8 cellular contexts compared by ENCODE assay signal in the genomic region with DNA sequence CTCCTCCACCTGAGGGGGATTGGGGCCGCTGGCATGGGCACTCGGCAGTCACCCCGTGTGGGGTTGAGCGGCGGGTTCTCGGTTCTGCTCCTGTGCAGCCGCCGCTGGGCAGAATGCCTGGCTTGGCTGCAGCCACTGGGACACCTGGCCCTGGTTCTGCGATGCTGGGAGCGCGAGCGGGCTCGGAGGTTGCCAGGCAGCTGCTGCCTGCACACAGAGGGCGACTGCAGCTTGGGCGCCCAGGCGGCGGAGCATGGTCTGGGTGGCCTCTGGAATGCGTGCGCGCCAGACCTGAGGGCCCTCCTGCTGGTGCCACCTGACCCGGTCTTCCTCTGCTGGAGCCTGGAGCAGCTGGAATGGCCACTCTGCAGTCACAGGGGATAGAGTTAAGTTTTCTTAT.
A peak's percentile ranks its signal among the peaks of the same experiment; 100 is the strongest.
DNase-seq lines count a peak whose midpoint lies in the region; ATAC-seq and TF ChIP-seq lines count a peak whose summit lies in the region.
"Not testable (repeated sequence)": the region's sequence is repeated elsewhere in the genome, so short reads cannot be mapped to it uniquely, and the experiment has no call there.

No MANE protein-coding gene starts in this region.

- H3K9me3 Mint-ChIP-seq in activated naive CD4-positive, alpha-beta T cell treated with anti-CD3 and anti-CD28 coated beads for 36 hours; glutamatergic neuron (ENCODE audit: unreplicated experiment); immature natural killer cell: not testable (repeated sequence)

- H3K9me2 ChIP-seq in PC-3 (replicated peaks; ENCODE audit: low read length), result not testable (repeated sequence)

- not testable (repeated sequence) for H3K36me3 ChIP-seq in PC-3 (ENCODE audit: low read depth, low read length)

- H3K36me3 Mint-ChIP-seq in activated naive CD4-positive, alpha-beta T cell treated with anti-CD3 and anti-CD28 coated beads for 36 hours (ENCODE audit: low read depth); glutamatergic neuron (ENCODE audit: unreplicated experiment); immature natural killer cell: not testable (repeated sequence)

- H3K4me1 Mint-ChIP-seq in activated naive CD4-positive, alpha-beta T cell treated with anti-CD3 and anti-CD28 coated beads for 36 hours (ENCODE audit: low read depth); glutamatergic neuron (ENCODE audit: low read depth, unreplicated experiment); immature natural killer cell: not testable (repeated sequence)

- peak overlapping the region; percentile 67; the same call in 1 of the 2 replicates for H3K4me2 ChIP-seq in PC-3 (ENCODE audit: low read length)

- not testable (repeated sequence) for H3K27ac Mint-ChIP-seq in activated naive CD4-positive, alpha-beta T cell treated with anti-CD3 and anti-CD28 coated beads for 36 hours; glutamatergic neuron (ENCODE audit: unreplicated experiment); immature natural killer cell

- H3K27me3 Mint-ChIP-seq in activated naive CD4-positive, alpha-beta T cell treated with anti-CD3 and anti-CD28 coated beads for 36 hours (ENCODE audit: low read depth), result peaks cover 43% of the 10 kb centered on the region
- H3K27me3 Mint-ChIP-seq in glutamatergic neuron (ENCODE audit: unreplicated experiment) (peaks cover 16% of the 10 kb centered on the region), immature natural killer cell (ENCODE audit: low read depth in 3 of 3) (peaks cover 15 to 25% (median 18%) of the 10 kb centered on the region in 3 donors)

- TF ChIP-seq CTCF in PC-3 (conservative IDR thresholded peaks at IDR 0.05; ENCODE audit: low read depth, low read length); glutamatergic neuron (IDR thresholded peaks at IDR 0.05; ENCODE audit: partially characterized antibody, unreplicated experiment): not testable (repeated sequence)

- not testable (repeated sequence) for H3K9me3 ChIP-seq in PC-3 (ENCODE audit: low read length)

- ATAC-seq in PC-3, result not testable (repeated sequence)

- POLR2A ChIA-PET in PC-3 (lab: Charles Lee; ENCODE audit: unreplicated experiment), result not testable (repeated sequence)

- not testable (repeated sequence) for H4K20me1 ChIP-seq in PC-3 (ENCODE audit: low read length)

- peak overlapping the region; percentile 50; the same call in 1 of the 2 replicates for H3K4me3 ChIP-seq in PC-3 (ENCODE audit: low read length)

- H3K4me3 Mint-ChIP-seq in activated naive CD4-positive, alpha-beta T cell treated with anti-CD3 and anti-CD28 coated beads for 36 hours, result peak overlapping the region; percentile 29
- peak overlapping the region; percentile 69 for H3K4me3 Mint-ChIP-seq in glutamatergic neuron (ENCODE audit: unreplicated experiment)
- peak overlapping the region; percentile 33 to 61 (median 49) for H3K4me3 Mint-ChIP-seq in immature natural killer cell

- not testable (repeated sequence) for H3F3A ChIP-seq in PC-3 (ENCODE audit: low read length, unreplicated experiment)

- not testable (repeated sequence) for H3K79me2 ChIP-seq in PC-3 (ENCODE audit: low read length)

- CTCF ChIA-PET in PC-3 (lab: Charles Lee); activated naive CD4-positive, alpha-beta T cell treated with anti-CD3 and anti-CD28 coated beads for 36 hours (lab: Charles Lee): not testable (repeated sequence)

- not testable (repeated sequence) for H3K9ac ChIP-seq in PC-3 (ENCODE audit: low read length)

- H3K27me3 ChIP-seq in PC-3 (ENCODE audit: low read length), result not testable (repeated sequence)

- H3K4me1 ChIP-seq in PC-3 (ENCODE audit: insufficient read depth, low read length), result not testable (repeated sequence)

- DNase-seq in Ammon's horn (ENCODE audit: low spot score), result peak; percentile 12
- peak; percentile 2 for DNase-seq in DMS79 treated with DMSO at 0.1 percent for 48 hours (lab: John Stamatoyannopoulos, UW)
- peak in 2 of 3 experiments; percentile 73 to 74 for DNase-seq in NCI-H1417 (lab: John Stamatoyannopoulos, UW)
- DNase-seq in PC-3; activated naive CD4-positive, alpha-beta T cell treated with anti-CD3 and anti-CD28 coated beads for 36 hours; immature natural killer cell: not testable (repeated sequence)
- peak; percentile 45 for DNase-seq in glutamatergic neuron
- DNase-seq in occipital lobe (lab: John Stamatoyannopoulos, UW), result peak; percentile 39

- intact Hi-C loops in PC-3 (cut with micrococcal nuclease), result not testable (repeated sequence)
- intact Hi-C loops in activated naive CD4-positive, alpha-beta T cell treated with anti-CD3 and anti-CD28 coated beads for 36 hours (cut with micrococcal nuclease), result loop anchor here (10.0 kb wide), 1 partner anchor 172 kb away; no protein-coding TSS in a partner anchor

- H2AFZ ChIP-seq in PC-3 (ENCODE audit: low read length), result not testable (repeated sequence)

- BruUV-seq in PC-3 (replicated peaks; lab: Mats Ljungman, UMichigan), result not testable (repeated sequence)

- not testable (repeated sequence) for H3K27ac ChIP-seq in PC-3 (ENCODE audit: low read length)
